Comparison of ENCODE assay signal across 14 cellular contexts in genomic region chr3:33030246-33030645, GRCh38.
"Had no signal": no experiment of that assay in that cellular context is flagged by ENCODE, and none has a peak within 500 bp of the region (broad histone marks: within the 10 kb centered on the region; RNA-seq: fewer than 3 reads in every experiment).

No MANE protein-coding gene starts in this region.

- H3K9me3 Mint-ChIP-seq: naive thymus-derived CD8-positive, alpha-beta T cell had no signal

- H3K4me1 ChIP-seq: prostate gland, transverse colon, vagina had no signal

- H3K9me3 ChIP-seq: prostate gland, transverse colon, vagina had no signal

- H3K27ac ChIP-seq: dorsolateral prefrontal cortex, epithelial cell of prostate, prostate gland, transverse colon, vagina had no signal

- H3K27me3 Mint-ChIP-seq: naive thymus-derived CD8-positive, alpha-beta T cell had no signal

- ATAC-seq: left cardiac atrium; naive thymus-derived CD8-positive, alpha-beta T cell; right cardiac atrium had no signal

- H3K36me3 ChIP-seq: prostate gland had no signal

- H3K4me3 Mint-ChIP-seq: activated naive CD4-positive, alpha-beta T cell treated with anti-CD3 and anti-CD28 coated beads for 36 hours; naive thymus-derived CD8-positive, alpha-beta T cell; WTC11 had no signal

- H3K27ac Mint-ChIP-seq: activated naive CD4-positive, alpha-beta T cell treated with anti-CD3 and anti-CD28 coated beads for 36 hours; WTC11 had no signal

- DNase-seq: activated CD8-positive, alpha-beta memory T cell treated with anti-CD3 and anti-CD28 coated beads for 24 hours; dorsolateral prefrontal cortex; foreskin melanocyte; glutamatergic neuron; hippocampal formation; left cardiac atrium; naive thymus-derived CD8-positive, alpha-beta T cell; right cardiac atrium; transverse colon had no signal

- H3K27me3 ChIP-seq: dorsolateral prefrontal cortex, transverse colon, vagina had no signal

- H3K4me3 ChIP-seq: dorsolateral prefrontal cortex, prostate gland, transverse colon, vagina had no signal
